25 cellular contexts compared by ENCODE assay signal in genomic region chr2:239876948-239877289, GRCh38.
"Had no signal": no experiment of that assay in that cellular context is flagged by ENCODE, and none has a peak within 500 bp of the region (broad histone marks: within the 10 kb centered on the region; RNA-seq: fewer than 3 reads in every experiment).

No MANE protein-coding gene starts in this region.

- H3K27me3 ChIP-seq: brain microvascular endothelial cell, dorsolateral prefrontal cortex, gastroesophageal sphincter had no signal

- ATAC-seq: activated CD8-positive, alpha-beta T cell treated with anti-CD3 and anti-CD28 coated beads, Interleukin-2, amount 10 ng/mL, durations not matched to agents 7 days and 5 days; activated naive CD4-positive, alpha-beta T cell treated with anti-CD3 and anti-CD28 coated beads, Interleukin-2, amount 50 U/mL, for 72 hours; activated T-cell treated with anti-CD3 and anti-CD28 coated beads, Interleukin-2, amount 50 U/mL, for 72 hours; gastroesophageal sphincter; heart right ventricle; T-helper 17 cell had no signal

- H3K27ac ChIP-seq: brain microvascular endothelial cell, coronary artery, dorsolateral prefrontal cortex, esophagus squamous epithelium, gastroesophageal sphincter, heart right ventricle had no signal

- H3K9me3 ChIP-seq: esophagus squamous epithelium, gastroesophageal sphincter had no signal

- H3K36me3 ChIP-seq: brain microvascular endothelial cell, esophagus squamous epithelium, gastroesophageal sphincter, heart right ventricle had no signal

- H3K4me3 ChIP-seq: coronary artery, dorsolateral prefrontal cortex, esophagus squamous epithelium, gastroesophageal sphincter, heart right ventricle had no signal

- DNase-seq: activated CD4-positive, alpha-beta memory T cell treated with anti-CD3 and anti-CD28 coated beads for 36 hours; activated CD4-positive, alpha-beta T cell treated with anti-CD3 and anti-CD28 coated beads for 36 hours; activated CD4-positive, alpha-beta T cell treated with anti-CD3 and anti-CD28 coated beads, Interleukin-2, amount 10 ng/mL, durations not matched to agents 24 days and 14 days; activated CD4-positive, CD25-positive, alpha-beta regulatory T cell; activated CD4-positive, CD25-positive, alpha-beta regulatory T cell treated with anti-CD3 and anti-CD28 coated beads, Interleukin-2, amount 50 U/mL, for 72 hours; activated CD8-positive, alpha-beta T cell treated with anti-CD3 and anti-CD28 coated beads, Interleukin-2, amount 10 ng/mL, durations not matched to agents 7 days and 5 days; activated gamma-delta T cell; activated naive CD4-positive, alpha-beta T cell; activated naive CD4-positive, alpha-beta T cell treated with anti-CD3 and anti-CD28 coated beads, Interleukin-2, amount 10 ng/mL, durations not matched to agents 7 days and 5 days; activated naive CD8-positive, alpha-beta T cell treated with anti-CD3 and anti-CD28 coated beads, Interleukin-2, amount 10 ng/mL, durations not matched to agents 7 days and 5 days; activated T-cell treated with anti-CD3 and anti-CD28 coated beads for 4 hours; activated T-cell treated with anti-CD3 and anti-CD28 coated beads, Interleukin-2, amount 50 U/mL, for 72 hours; brain microvascular endothelial cell; dorsolateral prefrontal cortex; effector memory CD4-positive, alpha-beta T cell; erythroblast; esophagus squamous epithelium; foreskin melanocyte; heart right ventricle; T-helper 1 cell; T-helper 17 cell; T1000 had no signal
